ENCODE assay signal across 20 cellular contexts in the genomic region with DNA sequence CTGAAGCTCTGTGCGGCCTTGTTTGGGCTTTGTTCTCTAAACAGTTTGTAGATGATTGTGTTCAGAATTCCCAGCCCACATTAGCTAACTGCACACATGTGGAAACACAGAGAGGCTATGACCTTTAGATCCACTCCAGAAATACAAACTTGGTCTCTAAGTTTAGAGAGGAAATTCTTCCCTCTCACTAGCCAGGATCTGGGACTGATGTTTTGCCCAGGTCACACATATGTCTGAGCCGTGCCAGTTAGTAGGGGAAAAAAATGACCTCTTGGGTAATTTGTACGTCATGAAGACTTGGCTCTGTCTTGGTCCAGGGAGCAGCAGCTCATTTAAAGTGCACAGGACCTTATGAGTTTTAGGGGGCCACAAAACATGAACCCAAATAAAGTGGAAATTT.
DNase-seq lines count a peak whose midpoint lies in the region; ATAC-seq and TF ChIP-seq lines count a peak whose summit lies in the region.
"Had no signal": no experiment of that assay in that cellular context is flagged by ENCODE, and none has a peak within 500 bp of the region (broad histone marks: within the 10 kb centered on the region; RNA-seq: fewer than 3 reads in every experiment).

No MANE protein-coding gene starts in this region.

- intact Hi-C loops in body of pancreas (cut with DNase I) (no loop called here), Right ventricle myocardium superior (cut with DNase I) (loop anchor here (10.0 kb wide), 1 partner anchor 219 kb away; the partner anchor contains the start of gene RBMS3), transverse colon (cut with DNase I; ENCODE audit: low total_unique reads) (no loop called here)

- peaks cover 40% of the 10 kb centered on the region for H3K9me3 Mint-ChIP-seq in nephron progenitor cell
- H3K9me3 Mint-ChIP-seq in activated T-helper 17 cell treated with anti-CD3 and anti-CD28 coated beads, Interleukin-2, amount 50 U/mL, for 72 hours: no peaks in the 10 kb centered on the region
- H3K9me3 Mint-ChIP-seq: activated B cell treated with CpG ODN at 0.5 μM for 24 hours; activated naive CD8-positive, alpha-beta T cell treated with anti-CD3 and anti-CD28 coated beads, Interleukin-2, amount 50 U/mL, for 24 hours had no signal

- no peak for TF ChIP-seq CTCF in body of pancreas (IDR thresholded peaks at IDR 0.05)
- TF ChIP-seq CTCF in nephron progenitor cell (IDR thresholded peaks at IDR 0.05): no peak
- TF ChIP-seq CTCF in transverse colon (IDR thresholded peaks at IDR 0.05): no peak

- TF ChIP-seq POLR2A in body of pancreas (IDR thresholded peaks at IDR 0.05): no peak
- TF ChIP-seq POLR2A in transverse colon (IDR thresholded peaks at IDR 0.05): no peak

- H3K4me3 ChIP-seq in body of pancreas (no peak overlapping the region), transverse colon (no peak overlapping the region)
- H3K4me3 ChIP-seq: SJSA1 had no signal

- H3K27me3 Mint-ChIP-seq in nephron progenitor cell (ENCODE audit: low read depth, poor library complexity): no peaks in the 10 kb centered on the region
- H3K27me3 Mint-ChIP-seq in activated T-helper 17 cell treated with anti-CD3 and anti-CD28 coated beads, Interleukin-2, amount 50 U/mL, for 72 hours: no peaks in the 10 kb centered on the region
- H3K27me3 Mint-ChIP-seq: activated B cell treated with CpG ODN at 0.5 μM for 24 hours had no signal

- H3K4me1 ChIP-seq in body of pancreas (no peaks in the 10 kb centered on the region), transverse colon (peaks cover 0 to 14% (median 3%) of the 10 kb centered on the region in 4 donors)
- H3K4me1 ChIP-seq: BE2C, SJSA1 had no signal

- 66 to 72% methylated on average over 3 of the region's 3 CpGs for WGBS in body of pancreas, 2 donors
- 59 to 70% methylated on average over 3 of the region's 3 CpGs for WGBS in transverse colon (ENCODE audit: low coverage in 1 of 2), 2 donors

- peak overlapping the region; percentile 68 for H3K27ac Mint-ChIP-seq in nephron progenitor cell
- no peak overlapping the region for H3K27ac Mint-ChIP-seq in activated T-helper 17 cell treated with anti-CD3 and anti-CD28 coated beads, Interleukin-2, amount 50 U/mL, for 72 hours
- H3K27ac Mint-ChIP-seq: activated B cell treated with CpG ODN at 0.5 μM for 24 hours; activated naive CD8-positive, alpha-beta T cell treated with anti-CD3 and anti-CD28 coated beads, Interleukin-2, amount 50 U/mL, for 24 hours; nephron had no signal

- H3K27me3 ChIP-seq in body of pancreas (no peaks in the 10 kb centered on the region), transverse colon (no peaks in the 10 kb centered on the region)
- H3K27me3 ChIP-seq: BE2C, SJSA1 had no signal

- no peak overlapping the region for H3K4me3 Mint-ChIP-seq in nephron progenitor cell
- no peak overlapping the region for H3K4me3 Mint-ChIP-seq in activated T-helper 17 cell treated with anti-CD3 and anti-CD28 coated beads, Interleukin-2, amount 50 U/mL, for 72 hours
- H3K4me3 Mint-ChIP-seq: activated B cell treated with CpG ODN at 0.5 μM for 24 hours; activated naive CD8-positive, alpha-beta T cell treated with anti-CD3 and anti-CD28 coated beads, Interleukin-2, amount 50 U/mL, for 24 hours; nephron had no signal

- DNase-seq in body of pancreas (no peak), Right ventricle myocardium superior (no peak), nephron progenitor cell (no peak), transverse colon (peak; percentile 10)
- DNase-seq: activated B cell treated with CpG ODN at 0.5 μM for 24 hours; activated naive CD8-positive, alpha-beta T cell treated with anti-CD3 and anti-CD28 coated beads, Interleukin-2, amount 50 U/mL, for 24 hours; BE2C; effector memory CD4-positive, alpha-beta T cell; mammary epithelial cell; NCI-H2029 treated with DMSO at 0.1 percent for 48 hours; NCI-H510A treated with DMSO at 0.1 percent for 48 hours; OCI-M1; T-helper 2 cell had no signal

- in situ Hi-C loops in transverse colon (cut with MboI; ENCODE audit: low pct_ligation_motif_present in 1 of 4, low pct_unique_long_range_greater_than_20kb in 1 of 4, low sequenced_read_pairs in 3 of 4): no loop called here

- H3K27ac ChIP-seq in body of pancreas: no peak overlapping the region
- peak overlapping the region; percentile 59 to 75 (median 71) for H3K27ac ChIP-seq in transverse colon
- H3K27ac ChIP-seq: HL-60, SJSA1 had no signal

- TF ChIP-seq EP300 in transverse colon (IDR thresholded peaks at IDR 0.05; ENCODE audit: low read depth): no peak

- peaks cover 44% of the 10 kb centered on the region for H3K36me3 Mint-ChIP-seq in nephron progenitor cell (ENCODE audit: low read depth)
- no peaks in the 10 kb centered on the region for H3K36me3 Mint-ChIP-seq in activated T-helper 17 cell treated with anti-CD3 and anti-CD28 coated beads, Interleukin-2, amount 50 U/mL, for 72 hours (ENCODE audit: low read depth)

- H3K4me1 Mint-ChIP-seq in nephron progenitor cell: peaks cover 14% of the 10 kb centered on the region
- no peaks in the 10 kb centered on the region for H3K4me1 Mint-ChIP-seq in activated T-helper 17 cell treated with anti-CD3 and anti-CD28 coated beads, Interleukin-2, amount 50 U/mL, for 72 hours
- H3K4me1 Mint-ChIP-seq: activated B cell treated with CpG ODN at 0.5 μM for 24 hours; activated naive CD8-positive, alpha-beta T cell treated with anti-CD3 and anti-CD28 coated beads, Interleukin-2, amount 50 U/mL, for 24 hours; nephron had no signal

- H3K36me3 ChIP-seq in body of pancreas (replicated peaks in 1 of 2; ENCODE audit: insufficient read depth in 1 of 2, low read depth in 2 of 2) (no peaks in the 10 kb centered on the region), transverse colon (no peaks in the 10 kb centered on the region)
- H3K36me3 ChIP-seq: BE2C, SJSA1 had no signal

- ATAC-seq in body of pancreas: peak; percentile 65
- ATAC-seq in Right ventricle myocardium superior (ENCODE audit: poor library complexity): peak; percentile 93
- ATAC-seq in HG02870 (IDR thresholded peaks at IDR 0.05; ENCODE audit: unreplicated experiment): no peak
- no peak for ATAC-seq in activated T-helper 17 cell treated with anti-CD3 and anti-CD28 coated beads, Interleukin-2, amount 50 U/mL, for 72 hours (replicated peaks)
- no peak for ATAC-seq in GM18858 (IDR thresholded peaks at IDR 0.05; ENCODE audit: unreplicated experiment)
- ATAC-seq in HG02763 (IDR thresholded peaks at IDR 0.05; ENCODE audit: unreplicated experiment): no peak
- ATAC-seq: activated naive CD8-positive, alpha-beta T cell treated with anti-CD3 and anti-CD28 coated beads, Interleukin-2, amount 50 U/mL, for 24 hours had no signal

- H3K9me3 ChIP-seq in body of pancreas (no peaks in the 10 kb centered on the region), transverse colon (no peaks in the 10 kb centered on the region)
- H3K9me3 ChIP-seq: BE2C, SJSA1 had no signal

Comparison
In these comparisons a context has a peak if more than half of its experiments do, and no peak if none do; other contexts are left out.
1. ATAC-seq: peak in body of pancreas (single experiment) and Right ventricle myocardium superior (single experiment); none in HG02870 (single experiment), activated T-helper 17 cell treated with anti-CD3 and anti-CD28 coated beads, Interleukin-2, amount 50 U/mL, for 72 hours (single experiment), GM18858 (single experiment) and HG02763 (single experiment).
2. H3K27ac ChIP-seq: peak in transverse colon (4 of 4); none in body of pancreas (0 of 4).